Comparison of ENCODE assay signal across 8 cellular contexts in the genomic region with DNA sequence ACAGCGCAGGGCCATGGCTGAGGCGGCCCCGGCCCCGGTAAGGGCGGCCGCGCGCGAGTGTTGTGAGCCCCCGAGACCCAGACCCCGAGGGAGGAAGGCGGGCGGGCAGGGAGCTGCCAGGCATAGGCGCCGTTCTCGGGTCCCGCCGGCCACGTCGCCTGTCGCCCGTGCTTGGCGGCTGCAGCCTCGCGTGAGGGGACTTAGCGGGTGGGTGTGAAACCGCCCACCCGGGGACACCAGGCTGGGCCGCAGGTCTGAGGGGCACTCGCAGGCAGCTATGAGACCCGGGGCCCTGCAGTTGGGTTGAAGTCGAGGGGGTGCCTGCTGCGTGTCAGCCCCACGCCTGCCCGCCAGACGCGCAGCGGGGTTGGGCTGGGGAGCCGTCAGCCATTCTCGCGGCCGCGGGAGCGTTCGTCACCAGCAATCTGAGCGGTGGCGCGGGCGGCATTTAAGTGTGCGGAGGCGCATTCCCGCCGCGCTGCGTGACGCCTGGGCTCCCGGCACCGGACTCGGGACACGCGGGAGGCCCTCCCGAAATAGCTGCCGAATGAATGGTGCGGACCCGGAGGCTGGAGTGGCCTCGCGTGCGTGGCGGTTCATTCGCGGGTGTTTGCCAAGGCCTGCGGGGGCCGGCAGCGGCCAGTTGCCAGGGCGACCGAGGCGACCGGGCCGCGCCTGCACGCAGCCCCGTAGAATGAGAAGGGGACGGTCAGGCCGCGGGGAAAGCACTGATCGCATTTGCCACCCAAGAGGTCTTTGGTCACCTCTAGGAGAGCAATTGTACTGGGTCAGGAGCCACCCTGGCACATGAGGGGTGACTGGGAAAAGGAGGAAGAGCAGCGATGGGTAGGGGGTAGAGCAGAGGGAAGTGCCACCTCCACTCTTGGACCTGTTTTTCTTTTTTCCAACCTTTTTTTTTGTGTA. TPM values are rescaled to one million over a fixed set of nuclear protein-coding genes. Genes with fewer than 3 reads are reported as not detected.
DNase-seq lines count a peak whose midpoint lies in the region; ATAC-seq and TF ChIP-seq lines count a peak whose summit lies in the region.

No MANE protein-coding gene starts in this region.

- H3K36me3 ChIP-seq in SJSA1 (peaks cover 17% of the 10 kb centered on the region), cardiac muscle cell (no peaks in the 10 kb centered on the region), ovary (no peaks in the 10 kb centered on the region), urinary bladder (ENCODE audit: insufficient read depth) (no peaks in the 10 kb centered on the region)

- WGBS in ovary, 3 donors = 0% methylated on average over 59 to 87 of the region's 87 CpGs
- WGBS in urinary bladder = under 1% methylated on average over 87 of the region's 87 CpGs

- TF ChIP-seq CTCF in CD4-positive, alpha-beta T cell (IDR thresholded peaks at IDR 0.05) = no peak
- no peak for TF ChIP-seq CTCF in cardiac muscle cell (IDR thresholded peaks at IDR 0.05; ENCODE audit: low read depth, low read length)
- no peak for TF ChIP-seq CTCF in ovary (IDR thresholded peaks at IDR 0.05)

- POLR2A ChIA-PET in CD4-positive, alpha-beta T cell (lab: Charles Lee) = interaction anchor here (0.6 to 4.1 kb wide), 25 partner anchors 12 to 690 kb away, joined by 3 to 108 read pairs (median 4); a partner anchor contains a TSS
- POLR2A ChIA-PET in activated naive CD8-positive, alpha-beta T cell treated with anti-CD3 and anti-CD28 coated beads, Interleukin-2, amount 10 ng/mL, durations not matched to agents 7 days and 5 days (lab: Charles Lee) = interaction anchor here (0.6 to 3.1 kb wide), 8 partner anchors 10 to 477 kb away, joined by 3 to 52 read pairs (median 4); a partner anchor contains a TSS

- no peaks in the 10 kb centered on the region for H3K9me3 ChIP-seq in CD4-positive, alpha-beta T cell (ENCODE audit: control insufficient read depth, low read length)
- H3K9me3 ChIP-seq in SJSA1 (replicated peaks) (0 out of 2 replicates have a peak, but pooled peaks cover 7% of the 10 kb centered on the region), cardiac muscle cell (ENCODE audit: low read depth) (no peaks in the 10 kb centered on the region), ovary (no peaks in the 10 kb centered on the region)

- peak overlapping the region; percentile 85 for H3K27ac ChIP-seq in CD4-positive, alpha-beta T cell (ENCODE audit: low read depth, low read length)
- H3K27ac ChIP-seq in SJSA1 (peak overlapping the region; percentile 59), cardiac muscle cell (peak overlapping the region; percentile 87), ovary (peak overlapping the region; percentile 17 to 76), urinary bladder (ENCODE audit: low read depth) (peak overlapping the region; percentile 85)

- intact Hi-C loops in CD4-positive, alpha-beta T cell (cut with DNase I, micrococcal nuclease) = loop anchor here (1.0 to 10.0 kb wide), 9 partner anchors 22 to 567 kb away; a partner anchor contains a TSS
- intact Hi-C loops in ovary (cut with DNase I) = no loop called here

- CTCF ChIA-PET in CD4-positive, alpha-beta T cell (lab: Charles Lee) = interaction anchor here (0.5 to 3.5 kb wide), 29 partner anchors 9 to 450 kb away, joined by 3 to 67 read pairs (median 4); a partner anchor contains a TSS

- TF ChIP-seq POLR2A in ovary (IDR thresholded peaks at IDR 0.05) = no peak

- H3K36me3 Mint-ChIP-seq in CD4-positive, alpha-beta T cell (ENCODE audit: low read depth) = peaks cover 20% of the 10 kb centered on the region
- H3K36me3 Mint-ChIP-seq in activated naive CD8-positive, alpha-beta T cell treated with anti-CD3 and anti-CD28 coated beads, Interleukin-2, amount 10 ng/mL, durations not matched to agents 7 days and 5 days = peaks cover 4% of the 10 kb centered on the region

- no peaks in the 10 kb centered on the region for H3K9me3 Mint-ChIP-seq in CD4-positive, alpha-beta T cell
- no peaks in the 10 kb centered on the region for H3K9me3 Mint-ChIP-seq in activated naive CD8-positive, alpha-beta T cell treated with anti-CD3 and anti-CD28 coated beads, Interleukin-2, amount 10 ng/mL, durations not matched to agents 7 days and 5 days

- H3K4me3 ChIP-seq in SJSA1 (peak overlapping the region; percentile 98), cardiac muscle cell (peak overlapping the region; percentile 73), ovary (peak overlapping the region; percentile 87), urinary bladder (ENCODE audit: low read depth, low read length) (peak overlapping the region; percentile 84)

- H3K27me3 ChIP-seq in CD4-positive, alpha-beta T cell (ENCODE audit: control insufficient read depth, insufficient read depth, low read length) = no peaks in the 10 kb centered on the region
- no peaks in the 10 kb centered on the region for H3K27me3 ChIP-seq in SJSA1 (replicated peaks)
- no peaks in the 10 kb centered on the region for H3K27me3 ChIP-seq in cardiac muscle cell
- H3K27me3 ChIP-seq in ovary = no peaks in the 10 kb centered on the region

- peak overlapping the region; percentile 78 for H3K27ac Mint-ChIP-seq in CD4-positive, alpha-beta T cell
- peak overlapping the region; percentile 69 for H3K27ac Mint-ChIP-seq in activated naive CD8-positive, alpha-beta T cell treated with anti-CD3 and anti-CD28 coated beads, Interleukin-2, amount 10 ng/mL, durations not matched to agents 7 days and 5 days

- peaks cover 15% of the 10 kb centered on the region for H3K4me1 ChIP-seq in SJSA1 (replicated peaks)
- peaks cover 3% of the 10 kb centered on the region for H3K4me1 ChIP-seq in cardiac muscle cell (ENCODE audit: low read depth)
- peaks cover 3% of the 10 kb centered on the region for H3K4me1 ChIP-seq in ovary (ENCODE audit: insufficient read depth)
- H3K4me1 ChIP-seq in urinary bladder (ENCODE audit: insufficient read depth) = no peaks in the 10 kb centered on the region

- TF ChIP-seq EP300 in ovary (IDR thresholded peaks at IDR 0.05) = no peak

- H3K4me1 Mint-ChIP-seq in CD4-positive, alpha-beta T cell (ENCODE audit: low read depth) = peaks cover 44% of the 10 kb centered on the region
- peaks cover 15% of the 10 kb centered on the region for H3K4me1 Mint-ChIP-seq in activated naive CD8-positive, alpha-beta T cell treated with anti-CD3 and anti-CD28 coated beads, Interleukin-2, amount 10 ng/mL, durations not matched to agents 7 days and 5 days

- peak; percentile 48 to 70 (median 59) for DNase-seq in CD4-positive, alpha-beta T cell
- DNase-seq in SJSA1 (ENCODE audit: low read depth in 1 of 2, low spot score in 2 of 2) (peak; percentile 57 to 79), cardiac muscle cell (ENCODE audit: low read depth in 1 of 2, low spot score in 1 of 2) (peak; percentile 53 to 86), ovary (peak; percentile 16 to 58 (median 39))
- DNase-seq in activated naive CD8-positive, alpha-beta T cell treated with anti-CD3 and anti-CD28 coated beads, Interleukin-2, amount 10 ng/mL, durations not matched to agents 7 days and 5 days = no peak

- H3K27me3 Mint-ChIP-seq in CD4-positive, alpha-beta T cell = no peaks in the 10 kb centered on the region
- H3K27me3 Mint-ChIP-seq in activated naive CD8-positive, alpha-beta T cell treated with anti-CD3 and anti-CD28 coated beads, Interleukin-2, amount 10 ng/mL, durations not matched to agents 7 days and 5 days = no peaks in the 10 kb centered on the region

- peak; percentile 55 for ATAC-seq in CD4-positive, alpha-beta T cell (ENCODE audit: poor library complexity)
- peak; percentile 44 for ATAC-seq in GM19395 (IDR thresholded peaks at IDR 0.05; ENCODE audit: unreplicated experiment)
- peak; percentile 29 for ATAC-seq in HG03460 (IDR thresholded peaks at IDR 0.05; ENCODE audit: unreplicated experiment)
- ATAC-seq in activated naive CD8-positive, alpha-beta T cell treated with anti-CD3 and anti-CD28 coated beads, Interleukin-2, amount 10 ng/mL, durations not matched to agents 7 days and 5 days (ENCODE audit: low read depth) = peak; percentile 40

- H3K4me3 Mint-ChIP-seq in CD4-positive, alpha-beta T cell = peak overlapping the region; percentile 89
- H3K4me3 Mint-ChIP-seq in activated naive CD8-positive, alpha-beta T cell treated with anti-CD3 and anti-CD28 coated beads, Interleukin-2, amount 10 ng/mL, durations not matched to agents 7 days and 5 days = peak overlapping the region; percentile 86

RNA-seq across cellular contexts. Expression of a gene that starts 0.7 kb away (rescaled TPM):
- 10 to 100 TPM; 14.0 to 15.0 TPM for total RNA-seq in CD4-positive, alpha-beta T cell
- total RNA-seq in SJSA1 (2014; rRNA removed; shearing (Covaris generic)) = 5.6 and 12.3 TPM in 2 replicates
- 10 to 100 TPM; 15.0 to 15.6 TPM for total RNA-seq in activated naive CD8-positive, alpha-beta T cell treated with anti-CD3 and anti-CD28 coated beads, Interleukin-2, amount 10 ng/mL, durations not matched to agents 7 days and 5 days
- total RNA-seq in cardiac muscle cell (18.2 and 22.1 TPM in 2 replicates), ovary (10 to 100 TPM; 14.9 to 20.6 (median 19.4) TPM), urinary bladder (16.3 TPM)
- polyA plus RNA-seq in cardiac muscle cell (8.0 and 9.6 TPM in 2 replicates), ovary (1 to 10 TPM; 5.0 to 9.3 TPM), urinary bladder (6.8 TPM)

RNA-seq across cellular contexts. Expression of a gene that starts 21.9 kb away (rescaled TPM):
- under 1 TPM; 0.22 to 0.39 TPM for total RNA-seq in CD4-positive, alpha-beta T cell
- 0.41 and 2.5 TPM in 2 replicates for total RNA-seq in SJSA1 (2014; rRNA removed; shearing (Covaris generic))
- total RNA-seq in activated naive CD8-positive, alpha-beta T cell treated with anti-CD3 and anti-CD28 coated beads, Interleukin-2, amount 10 ng/mL, durations not matched to agents 7 days and 5 days = 1 to 10 TPM; 1.0 to 1.4 TPM
- 6.8 and 7.1 TPM in 2 replicates for total RNA-seq in cardiac muscle cell
- 7.6 and 11.3 TPM in 2 replicates for polyA plus RNA-seq in cardiac muscle cell
- 1 to 10 TPM; 1.4 to 4.7 (median 3.8) TPM for total RNA-seq in ovary
- polyA plus RNA-seq in ovary = 1 to 10 TPM; 2.9 to 9.0 TPM
- total RNA-seq in urinary bladder = 4.9 TPM
- 2.7 TPM for polyA plus RNA-seq in urinary bladder

RNA-seq across cellular contexts. Expression of a gene that starts 47.4 kb away (rescaled TPM):
- 10 to 100 TPM; 13.3 to 15.6 TPM for total RNA-seq in CD4-positive, alpha-beta T cell
- total RNA-seq in SJSA1 (2014; rRNA removed; shearing (Covaris generic)) = 16.9 and 17.4 TPM in 2 replicates
- 10 to 100 TPM; 24.7 to 26.2 TPM for total RNA-seq in activated naive CD8-positive, alpha-beta T cell treated with anti-CD3 and anti-CD28 coated beads, Interleukin-2, amount 10 ng/mL, durations not matched to agents 7 days and 5 days
- total RNA-seq in cardiac muscle cell = 26.7 and 34.2 TPM in 2 replicates
- polyA plus RNA-seq in cardiac muscle cell = 6.9 and 8.9 TPM in 2 replicates
- 10 to 100 TPM; 14.0 to 30.2 (median 24.5) TPM for total RNA-seq in ovary
- 10 to 100 TPM in 1 of 2 donors, 1 to 10 TPM in 1; 8.0 to 17.6 TPM for polyA plus RNA-seq in ovary
- total RNA-seq in urinary bladder = 20.8 TPM
- polyA plus RNA-seq in urinary bladder = 20.1 TPM

RNA-seq across cellular contexts. Expression of a gene that starts 57.5 kb away (rescaled TPM):
- total RNA-seq in CD4-positive, alpha-beta T cell = 1 to 10 TPM; 2.7 to 3.5 TPM
- 2.9 and 3.4 TPM in 2 replicates for total RNA-seq in SJSA1 (2014; rRNA removed; shearing (Covaris generic))
- total RNA-seq in activated naive CD8-positive, alpha-beta T cell treated with anti-CD3 and anti-CD28 coated beads, Interleukin-2, amount 10 ng/mL, durations not matched to agents 7 days and 5 days = 10 to 100 TPM in 1 of 2 experiments, 1 to 10 TPM in 1; 9.5 to 10.3 TPM
- total RNA-seq in cardiac muscle cell (8.3 and 11.1 TPM in 2 replicates), ovary (10 to 100 TPM in 2 of 7 donors, 1 to 10 TPM in 5; 3.9 to 11.6 (median 8.7) TPM), urinary bladder (6.8 TPM)
- polyA plus RNA-seq in cardiac muscle cell (6.2 and 10.0 TPM in 2 replicates), ovary (1 to 10 TPM; 4.3 to 5.3 TPM), urinary bladder (5.5 TPM)

Comparison
In these comparisons a context has a peak if more than half of its experiments do, and no peak if none do; other contexts are left out.
1. intact Hi-C loops: an anchor here in CD4-positive, alpha-beta T cell (1.0 to 10.0 kb wide); none called in ovary.